ENCODE assay signal across 16 cellular contexts in the genomic region with DNA sequence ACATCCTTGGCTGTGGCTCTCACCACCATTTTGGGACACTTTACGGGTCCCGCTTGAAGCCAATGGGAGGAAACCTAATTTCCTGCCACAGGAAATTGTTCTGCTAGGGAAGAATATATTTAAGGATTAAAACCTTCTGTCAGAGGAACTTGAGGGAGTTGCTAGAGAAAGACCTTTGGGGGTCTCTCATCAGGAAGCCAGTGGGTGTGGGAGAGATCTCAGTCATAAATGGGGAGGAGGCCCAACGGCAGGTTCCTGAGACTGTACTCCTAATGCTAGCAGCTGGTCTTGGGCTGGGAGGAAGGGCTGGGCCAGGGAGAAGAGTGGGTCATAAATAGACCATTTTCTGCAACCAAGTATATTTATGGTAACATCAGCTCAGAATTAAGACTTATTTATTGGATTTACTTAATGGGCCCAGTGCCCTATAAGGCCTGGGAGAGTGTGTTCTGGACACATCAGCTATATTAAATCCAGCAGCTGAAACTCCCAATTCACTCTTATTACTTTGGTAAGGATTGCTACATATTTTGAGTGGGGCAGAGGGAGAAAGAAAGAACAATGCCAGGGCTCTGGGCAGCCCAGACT.
DNase-seq lines count a peak whose midpoint lies in the region; ATAC-seq and TF ChIP-seq lines count a peak whose summit lies in the region.
"Had no signal": no experiment of that assay in that cellular context is flagged by ENCODE, and none has a peak within 500 bp of the region (broad histone marks: within the 10 kb centered on the region; RNA-seq: fewer than 3 reads in every experiment).

No MANE protein-coding gene starts in this region.

- no CpG with 5 or more reads among the region's 3 CpGs for WGBS in trophoblast cell (ENCODE audit: extremely low coverage, insufficient coverage, insufficient read length)

- no peak for TF ChIP-seq CTCF in PC-9 (conservative IDR thresholded peaks at IDR 0.05)

- H4K8ac ChIP-seq in trophoblast cell (ENCODE audit: low read depth, low read length) = no peak overlapping the region

- peaks cover 89% of the 10 kb centered on the region for H4K20me1 ChIP-seq in BLaER1
- peaks cover 6% of the 10 kb centered on the region; the same call in 1 of the 2 replicates for H4K20me1 ChIP-seq in PC-9 (ENCODE audit: insufficient read depth)

- H3K4ac ChIP-seq in trophoblast cell (ENCODE audit: low read depth, low read length) = no peak overlapping the region

- ATAC-seq in Right ventricle myocardium superior (ENCODE audit: poor library complexity) = peak; percentile 38
- no peak for ATAC-seq in GM19395 (IDR thresholded peaks at IDR 0.05; ENCODE audit: unreplicated experiment)
- ATAC-seq: GM12878 had no signal

- peak overlapping the region; percentile 63 for H3K27ac ChIP-seq in BLaER1
- peak overlapping the region; percentile 16; the same call in 1 of the 2 replicates for H3K27ac ChIP-seq in PC-9
- H3K27ac ChIP-seq in trophoblast cell (ENCODE audit: low read depth, low read length) = no peak overlapping the region
- H3K27ac ChIP-seq: adrenal gland had no signal

- no peak overlapping the region for H3K23ac ChIP-seq in trophoblast cell (ENCODE audit: low read length)

- H2BK5ac ChIP-seq in trophoblast cell (ENCODE audit: low read depth, low read length, poor library complexity) = no peak overlapping the region

- no TSS peak for BruUV-seq in PC-9 (replicated peaks; lab: Mats Ljungman, UMichigan)

- CTCF ChIA-PET in PC-9 (lab: Charles Lee) = no interaction called here

- no peak overlapping the region for H2AFZ ChIP-seq in PC-9
- no peak overlapping the region for H2AFZ ChIP-seq in trophoblast cell (ENCODE audit: insufficient read depth, low read length, poor library complexity)

- H2BK120ac ChIP-seq in trophoblast cell (ENCODE audit: insufficient read depth, low read length, poor library complexity) = peak overlapping the region; percentile 36

- H4K91ac ChIP-seq in trophoblast cell (ENCODE audit: low read depth, low read length) = no peak overlapping the region

- POLR2A ChIA-PET in PC-9 (lab: Charles Lee; ENCODE audit: unreplicated experiment) = no interaction called here

- H3K4me1 ChIP-seq in BLaER1 (peaks cover 97% of the 10 kb centered on the region), PC-9 (replicated peaks; ENCODE audit: insufficient read depth) (peaks cover 36% of the 10 kb centered on the region), trophoblast cell (ENCODE audit: control insufficient read depth in 1 of 2, insufficient read depth in 2 of 2, low read length in 2 of 2) (peaks cover 20 to 21% of the 10 kb centered on the region in 2 experiments)

- intact Hi-C loops in PC-9 (cut with micrococcal nuclease; ENCODE audit: unreplicated experiment) = no loop called here
- intact Hi-C loops in Right ventricle myocardium superior (cut with DNase I) = loop anchor here (10.0 kb wide), 1 partner anchor 47 kb away; no protein-coding TSS in a partner anchor
- intact Hi-C loops in posterior vena cava (cut with DNase I) = no loop called here

- H3K9me2 ChIP-seq in PC-9 (ENCODE audit: insufficient read depth) = no peaks in the 10 kb centered on the region

- H3K4me2 ChIP-seq in BLaER1 = peak overlapping the region; percentile 85
- H3K4me2 ChIP-seq in PC-9 = no peak overlapping the region
- H3K4me2 ChIP-seq in trophoblast cell (ENCODE audit: low read length) = no peak overlapping the region

- no peak overlapping the region for H2AK5ac ChIP-seq in trophoblast cell (ENCODE audit: low read length)

- peaks cover 16% of the 10 kb centered on the region for H3K79me1 ChIP-seq in trophoblast cell (ENCODE audit: low read length)

- peak overlapping the region; percentile 2; the same call in 1 of the 2 replicates for H3K4me3 ChIP-seq in BLaER1
- H3K4me3 ChIP-seq in PC-9 = no peak overlapping the region
- no peak overlapping the region for H3K4me3 ChIP-seq in trophoblast cell (ENCODE audit: low read depth, low read length)
- H3K4me3 ChIP-seq: adrenal gland, GM12878 had no signal

- H3K9ac ChIP-seq in BLaER1 (peak overlapping the region; percentile 42; the same call in 1 of the 2 replicates), trophoblast cell (ENCODE audit: low read length) (no peak overlapping the region)

- no peak overlapping the region for H3K14ac ChIP-seq in trophoblast cell (ENCODE audit: low read length)

- H3K36me3 ChIP-seq in BLaER1 = 0 out of 2 replicates have a peak, but pooled peaks cover 3% of the 10 kb centered on the region
- peaks cover 41% of the 10 kb centered on the region for H3K36me3 ChIP-seq in PC-9 (ENCODE audit: low read depth)
- peaks cover 0 to 2% of the 10 kb centered on the region in 2 experiments for H3K36me3 ChIP-seq in trophoblast cell (ENCODE audit: control insufficient read depth in 1 of 2, insufficient read depth in 2 of 2, low read length in 2 of 2)
- H3K36me3 ChIP-seq: adrenal gland had no signal

- H3K9me3 ChIP-seq in BLaER1 (no peaks in the 10 kb centered on the region), PC-9 (ENCODE audit: insufficient read depth, low read depth) (no peaks in the 10 kb centered on the region), trophoblast cell (ENCODE audit: insufficient read depth, low read depth, low read length) (peaks cover 3% of the 10 kb centered on the region)
- H3K9me3 ChIP-seq: adrenal gland had no signal

- H3K27me3 ChIP-seq in BLaER1 = no peaks in the 10 kb centered on the region
- H3K27me3 ChIP-seq in PC-9 (ENCODE audit: insufficient read depth, low read depth) = no peaks in the 10 kb centered on the region
- H3K27me3 ChIP-seq in trophoblast cell (ENCODE audit: insufficient read depth, low read length) = no peaks in the 10 kb centered on the region
- H3K27me3 ChIP-seq: adrenal gland had no signal

- no peak overlapping the region for H2BK12ac ChIP-seq in trophoblast cell (ENCODE audit: low read length)

- DNase-seq in PC-9 (no peak), Right ventricle myocardium superior (peak; percentile 33), trophoblast cell (no peak), NCI-H187 (lab: John Stamatoyannopoulos, UW) (no peak), SHP77 (lab: John Stamatoyannopoulos, UW) (no peak), posterior vena cava (ENCODE audit: low spot score) (no peak)
- DNase-seq: adrenal gland, C1 segment of cervical spinal cord, EL, mammary epithelial cell, NCI-H187 treated with DMSO at 0.1 percent for 48 hours, NCI-H69, RPMI8226 had no signal

- peaks cover 97% of the 10 kb centered on the region for H3K79me2 ChIP-seq in PC-9 (ENCODE audit: low read depth)
- H3K79me2 ChIP-seq in trophoblast cell (ENCODE audit: control insufficient read depth, insufficient read depth, low read length, poor library complexity) = peaks cover 7% of the 10 kb centered on the region

- H3K18ac ChIP-seq in trophoblast cell (ENCODE audit: low read length) = peak overlapping the region; percentile 35

- H3F3A ChIP-seq in PC-9 (ENCODE audit: insufficient read depth, low read depth) = peaks cover 31% of the 10 kb centered on the region; the same call in 1 of the 2 replicates

- no peak overlapping the region for H4K12ac ChIP-seq in trophoblast cell (ENCODE audit: low read depth, low read length)
